In genomic region chr2:176130917-176131616, GRCh38 we compare ENCODE assay signal across 1 cellular context.
TF ChIP-seq lines count a peak whose summit lies in the region.

No MANE protein-coding gene starts in this region.

TF ChIP-seq in H1, 55 proteins besides CTCF, POLR2A, EP300 and RAD21:
- TF ChIP-seq CBX8 (IDR thresholded peaks at IDR 0.05; ENCODE audit: borderline replicate concordance, low read depth, low read length) (peak; percentile 93), ZNF274 (IDR thresholded peaks at IDR 0.05; ENCODE audit: borderline replicate concordance, extremely low read depth, low read length) (no peak), MAFK (IDR thresholded peaks at IDR 0.05; ENCODE audit: low read depth, low read length) (no peak), CBX5 (IDR thresholded peaks at IDR 0.05; ENCODE audit: low read depth, low read length) (no peak), TEAD4 (IDR thresholded peaks at IDR 0.05; ENCODE audit: low read depth, low read length) (no peak), BRCA1 (IDR thresholded peaks at IDR 0.05; ENCODE audit: low read depth, low read length) (no peak), CHD1 (IDR thresholded peaks at IDR 0.05; ENCODE audit: low read depth, low read length) (no peak), EZH2 (IDR thresholded peaks at IDR 0.05; ENCODE audit: low read depth, low read length, severe bottlenecking) (peak; percentile 89), SUZ12 (IDR thresholded peaks at IDR 0.05; ENCODE audit: low read length) (peak; percentile 81; the same call in 1 of the 2 replicates), ATF3 (IDR thresholded peaks at IDR 0.05; ENCODE audit: insufficient read depth, low read depth, low read length) (no peak), RFX5 (IDR thresholded peaks at IDR 0.05; ENCODE audit: borderline replicate concordance, low read depth, low read length) (no peak), EGR1 (IDR thresholded peaks at IDR 0.05; ENCODE audit: borderline replicate concordance, low read depth, low read length) (no peak), JUND (IDR thresholded peaks at IDR 0.05; ENCODE audit: low read length) (no peak), RNF2 (IDR thresholded peaks at IDR 0.05; ENCODE audit: borderline replicate concordance, low read depth, low read length, missing control alignments, poor library complexity, severe bottlenecking) (peak; percentile 91), USF2 (IDR thresholded peaks at IDR 0.05; ENCODE audit: low read length) (no peak), RBBP5 (IDR thresholded peaks at IDR 0.05; ENCODE audit: borderline replicate concordance, low read depth, low read length) (no peak), POLR2AphosphoS5 (IDR thresholded peaks at IDR 0.05; ENCODE audit: low read depth, low read length) (no peak)
